In the genomic region with DNA sequence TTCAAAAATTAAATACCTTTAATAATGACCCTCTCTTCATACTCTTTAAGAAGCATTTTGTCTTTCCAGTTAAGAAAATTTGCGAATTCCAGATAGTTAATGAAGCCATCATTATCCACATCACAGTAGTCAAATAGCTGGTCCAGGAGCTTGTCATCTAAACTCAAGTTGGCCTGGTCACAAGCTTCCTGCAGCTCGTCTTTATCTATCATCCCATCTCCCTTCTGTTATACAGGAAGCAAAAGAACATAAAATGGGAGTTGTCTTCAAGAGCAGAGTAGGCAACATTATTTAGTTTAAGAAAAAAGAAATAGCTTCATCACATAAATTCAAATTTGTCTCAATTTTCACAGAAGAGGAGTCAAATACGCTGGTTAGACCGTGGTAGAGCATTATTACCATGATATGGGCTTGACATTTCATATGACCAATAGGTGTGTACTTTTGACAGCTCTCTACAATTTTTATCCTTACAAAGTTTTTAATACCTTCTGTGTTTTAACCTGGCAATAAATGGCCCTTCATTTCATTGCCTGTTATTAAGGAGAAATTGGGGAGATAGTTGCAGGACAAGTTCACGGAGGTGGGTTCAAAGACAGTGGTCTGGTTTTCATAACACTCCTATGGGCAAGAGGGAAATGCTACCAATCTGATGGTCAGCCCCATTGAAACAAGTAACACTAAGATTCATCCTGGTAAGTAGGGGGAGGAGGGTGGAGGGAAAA, we compare ENCODE assay signal across 1 cellular context.
TF ChIP-seq lines count a peak whose summit lies in the region.

No MANE protein-coding gene starts in this region.

TF ChIP-seq in H1, 55 proteins besides CTCF, POLR2A, EP300 and RAD21:
- TF ChIP-seq KDM5A (IDR thresholded peaks at IDR 0.05; ENCODE audit: low read length), result no peak
- TF ChIP-seq SAP30 (IDR thresholded peaks at IDR 0.05; ENCODE audit: insufficient read depth, insufficient replicate concordance, low read length), result no peak
- no peak for TF ChIP-seq MAX (IDR thresholded peaks at IDR 0.05)
- no peak for TF ChIP-seq RBBP5 (IDR thresholded peaks at IDR 0.05; ENCODE audit: borderline replicate concordance, low read depth, low read length)
- TF ChIP-seq YY1 (IDR thresholded peaks at IDR 0.05; ENCODE audit: low read depth, low read length), result no peak
- no peak for TF ChIP-seq NRF1 (IDR thresholded peaks at IDR 0.05; ENCODE audit: low read depth, low read length)
